27 cellular contexts compared by ENCODE assay signal in the genomic region with DNA sequence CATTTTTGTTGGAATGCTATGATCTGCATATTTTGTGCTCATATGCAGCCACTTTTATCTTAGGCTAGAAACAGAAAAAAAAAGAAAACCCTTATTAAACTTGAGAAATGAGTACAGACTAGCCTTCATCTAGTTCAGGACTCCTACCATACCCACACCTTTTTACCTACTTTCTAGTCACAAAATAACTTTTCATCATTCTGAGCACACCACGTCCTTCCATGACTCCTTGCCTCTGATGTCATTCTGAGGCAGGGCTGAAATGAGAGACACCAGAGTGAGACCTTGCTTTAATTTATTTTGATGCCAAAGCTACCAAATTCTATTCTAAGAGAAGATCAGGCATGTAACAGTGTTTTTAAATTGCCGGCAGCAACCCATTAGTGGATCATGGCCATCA. TPM values are rescaled to one million over a fixed set of nuclear protein-coding genes. Genes with fewer than 3 reads are reported as not detected.
DNase-seq lines count a peak whose midpoint lies in the region; ATAC-seq and TF ChIP-seq lines count a peak whose summit lies in the region.
"Had no signal": no experiment of that assay in that cellular context is flagged by ENCODE, and none has a peak within 500 bp of the region (broad histone marks: within the 10 kb centered on the region; RNA-seq: fewer than 3 reads in every experiment).

No MANE protein-coding gene starts in this region.

- no peak overlapping the region for H3K4me3 ChIP-seq in upper lobe of right lung
- H3K4me3 ChIP-seq: cardiac muscle cell, lower lobe of right lung, neural progenitor cell, psoas muscle had no signal

- H3K27ac ChIP-seq in foreskin keratinocyte (no peak overlapping the region), upper lobe of right lung (no peak overlapping the region)
- H3K27ac ChIP-seq: cardiac muscle cell, lower lobe of right lung, neural progenitor cell, psoas muscle had no signal

- no peak overlapping the region for H3K4me3 Mint-ChIP-seq in activated CD4-positive, alpha-beta T cell treated with anti-CD3 and anti-CD28 coated beads for 36 hours
- H3K4me3 Mint-ChIP-seq in CD14-positive monocyte = no peak overlapping the region
- no peak overlapping the region for H3K4me3 Mint-ChIP-seq in activated T-helper 1 cell treated with anti-CD3 and anti-CD28 coated beads, Interleukin-12 subunit alpha, Interleukin-12 subunit beta, Interleukin-2, Interleukin-4 antibody, amounts not matched to agents 30 ng/mL and 10 ng/mL and 1 ng/mL, durations not matched to agents 14 hours and 24 hours and 36 hours
- no peak overlapping the region for H3K4me3 Mint-ChIP-seq in naive B cell
- H3K4me3 Mint-ChIP-seq: CD8-positive, alpha-beta memory T cell; neural progenitor cell had no signal

- H3K4me1 ChIP-seq in foreskin keratinocyte (no peaks in the 10 kb centered on the region), upper lobe of right lung (peaks cover 5% of the 10 kb centered on the region)
- H3K4me1 ChIP-seq: lower lobe of right lung had no signal

- H3K27me3 ChIP-seq in foreskin keratinocyte (no peaks in the 10 kb centered on the region), upper lobe of right lung (no peaks in the 10 kb centered on the region)
- H3K27me3 ChIP-seq: cardiac muscle cell, neural progenitor cell had no signal

- intact Hi-C loops in activated CD4-positive, alpha-beta T cell treated with anti-CD3 and anti-CD28 coated beads for 36 hours (cut with DNase I, micrococcal nuclease) = no loop called here
- intact Hi-C loops in CD14-positive monocyte (cut with micrococcal nuclease) (no loop called here), upper lobe of right lung (cut with DNase I) (no loop called here)
- intact Hi-C loops in activated T-helper 1 cell treated with anti-CD3 and anti-CD28 coated beads, Interleukin-12 subunit alpha, Interleukin-12 subunit beta, Interleukin-2, Interleukin-4 antibody, amounts not matched to agents 30 ng/mL and 10 ng/mL and 1 ng/mL, durations not matched to agents 14 hours and 24 hours and 36 hours (cut with micrococcal nuclease) = no loop called here

- peaks cover 30% of the 10 kb centered on the region for H3K36me3 Mint-ChIP-seq in activated CD4-positive, alpha-beta T cell treated with anti-CD3 and anti-CD28 coated beads for 36 hours (ENCODE audit: low read depth)
- H3K36me3 Mint-ChIP-seq in CD14-positive monocyte (peaks cover 44 to 57% of the 10 kb centered on the region in 2 donors), naive B cell (peaks cover 16 to 18% of the 10 kb centered on the region in 2 donors)
- H3K36me3 Mint-ChIP-seq in activated T-helper 1 cell treated with anti-CD3 and anti-CD28 coated beads, Interleukin-12 subunit alpha, Interleukin-12 subunit beta, Interleukin-2, Interleukin-4 antibody, amounts not matched to agents 30 ng/mL and 10 ng/mL and 1 ng/mL, durations not matched to agents 14 hours and 24 hours and 36 hours (ENCODE audit: low read depth) = peaks cover 22% of the 10 kb centered on the region

- ATAC-seq in activated CD4-positive, alpha-beta T cell treated with anti-CD3 and anti-CD28 coated beads for 36 hours = peak; percentile 76
- no peak for ATAC-seq in naive B cell (ENCODE audit: low read depth in 2 of 2)
- no peak for ATAC-seq in foreskin keratinocyte
- no peak for ATAC-seq in upper lobe of right lung
- ATAC-seq: psoas muscle, SK-N-SH treated with all-trans-retinoic acid at 6 μM for 48 hours had no signal

- no peak for TF ChIP-seq CTCF in CD14-positive monocyte (IDR thresholded peaks at IDR 0.05)
- no peak for TF ChIP-seq CTCF in foreskin keratinocyte (conservative IDR thresholded peaks at IDR 0.05)
- TF ChIP-seq CTCF in upper lobe of right lung (IDR thresholded peaks at IDR 0.05) = no peak

- peaks cover 10% of the 10 kb centered on the region for H3K4me1 Mint-ChIP-seq in activated CD4-positive, alpha-beta T cell treated with anti-CD3 and anti-CD28 coated beads for 36 hours
- H3K4me1 Mint-ChIP-seq in CD14-positive monocyte = peaks cover 29% of the 10 kb centered on the region
- peaks cover 13% of the 10 kb centered on the region for H3K4me1 Mint-ChIP-seq in activated T-helper 1 cell treated with anti-CD3 and anti-CD28 coated beads, Interleukin-12 subunit alpha, Interleukin-12 subunit beta, Interleukin-2, Interleukin-4 antibody, amounts not matched to agents 30 ng/mL and 10 ng/mL and 1 ng/mL, durations not matched to agents 14 hours and 24 hours and 36 hours (ENCODE audit: low read depth)
- peaks cover 7 to 18% (median 12%) of the 10 kb centered on the region in 3 donors for H3K4me1 Mint-ChIP-seq in naive B cell

- H3K36me3 ChIP-seq in upper lobe of right lung = peaks cover 43% of the 10 kb centered on the region
- H3K36me3 ChIP-seq: neural progenitor cell had no signal

- H3K27ac Mint-ChIP-seq in activated CD4-positive, alpha-beta T cell treated with anti-CD3 and anti-CD28 coated beads for 36 hours = no peak overlapping the region
- H3K27ac Mint-ChIP-seq in CD14-positive monocyte (peak overlapping the region in 5 of 7 donors; percentile 14 to 78 (median 49)), naive B cell (peak overlapping the region in 4 of 6 donors; percentile 6 to 87 (median 45))
- peak overlapping the region; percentile 9 for H3K27ac Mint-ChIP-seq in activated T-helper 1 cell treated with anti-CD3 and anti-CD28 coated beads, Interleukin-12 subunit alpha, Interleukin-12 subunit beta, Interleukin-2, Interleukin-4 antibody, amounts not matched to agents 30 ng/mL and 10 ng/mL and 1 ng/mL, durations not matched to agents 14 hours and 24 hours and 36 hours
- H3K27ac Mint-ChIP-seq: neural progenitor cell had no signal

- no peaks in the 10 kb centered on the region for H3K27me3 Mint-ChIP-seq in activated CD4-positive, alpha-beta T cell treated with anti-CD3 and anti-CD28 coated beads for 36 hours
- H3K27me3 Mint-ChIP-seq in CD14-positive monocyte (ENCODE audit: low read depth in 3 of 3) (peaks cover 0 to 3% (median 1%) of the 10 kb centered on the region in 3 donors), naive B cell (no peaks in the 10 kb centered on the region)
- no peaks in the 10 kb centered on the region for H3K27me3 Mint-ChIP-seq in activated T-helper 1 cell treated with anti-CD3 and anti-CD28 coated beads, Interleukin-12 subunit alpha, Interleukin-12 subunit beta, Interleukin-2, Interleukin-4 antibody, amounts not matched to agents 30 ng/mL and 10 ng/mL and 1 ng/mL, durations not matched to agents 14 hours and 24 hours and 36 hours (ENCODE audit: insufficient read depth)
- H3K27me3 Mint-ChIP-seq: CD8-positive, alpha-beta memory T cell had no signal

- POLR2A ChIA-PET in activated CD4-positive, alpha-beta T cell treated with anti-CD3 and anti-CD28 coated beads for 36 hours (lab: Charles Lee) = interaction anchor here (0.7 kb wide), 1 partner anchor 50 kb away, joined by 7 read pairs; no protein-coding TSS in a partner anchor

- DNase-seq in activated CD4-positive, alpha-beta T cell treated with anti-CD3 and anti-CD28 coated beads for 36 hours = peak; percentile 15
- no peak for DNase-seq in activated CD4-positive, alpha-beta T cell treated with anti-CD3 and anti-CD28 coated beads, Interleukin-2, amount 50 U/mL, for 48 hours
- DNase-seq in CD14-positive monocyte (ENCODE audit: low spot score) (no peak), naive B cell (no peak), foreskin keratinocyte (no peak), upper lobe of right lung (no peak)
- no peak for DNase-seq in activated T-helper 1 cell treated with anti-CD3 and anti-CD28 coated beads, Interleukin-12 subunit alpha, Interleukin-12 subunit beta, Interleukin-2, Interleukin-4 antibody, amounts not matched to agents 30 ng/mL and 10 ng/mL and 1 ng/mL, durations not matched to agents 14 hours and 24 hours and 36 hours (ENCODE audit: low spot score)
- DNase-seq in stimulated activated CD4-positive, alpha-beta T cell treated with anti-CD3 and anti-CD28 coated beads, Interleukin-4, amount 100 ng/mL, for 4 hours = no peak
- DNase-seq: activated effector memory CD4-positive, alpha-beta T cell treated with anti-CD3 and anti-CD28 coated beads, Interleukin-2, amount 50 U/mL, for 16 hours; CD8-positive, alpha-beta memory T cell; DMS153; kidney; lower lobe of right lung; NCI-H1105; NCI-H2029 treated with DMSO at 0.1 percent for 48 hours; NCI-H345; NCI-H774; psoas muscle; stimulated activated CD4-positive, alpha-beta T cell treated with anti-CD3 and anti-CD28 coated beads, Interleukin-15, amount 100 ng/mL, for 24 hours; T-helper 9 cell had no signal

- no peaks in the 10 kb centered on the region for H3K9me3 Mint-ChIP-seq in activated CD4-positive, alpha-beta T cell treated with anti-CD3 and anti-CD28 coated beads for 36 hours (ENCODE audit: low read depth)
- no peaks in the 10 kb centered on the region for H3K9me3 Mint-ChIP-seq in CD14-positive monocyte
- H3K9me3 Mint-ChIP-seq in activated T-helper 1 cell treated with anti-CD3 and anti-CD28 coated beads, Interleukin-12 subunit alpha, Interleukin-12 subunit beta, Interleukin-2, Interleukin-4 antibody, amounts not matched to agents 30 ng/mL and 10 ng/mL and 1 ng/mL, durations not matched to agents 14 hours and 24 hours and 36 hours = no peaks in the 10 kb centered on the region
- no peaks in the 10 kb centered on the region for H3K9me3 Mint-ChIP-seq in naive B cell
- H3K9me3 Mint-ChIP-seq: CD8-positive, alpha-beta memory T cell; neural progenitor cell had no signal

- CTCF ChIA-PET in activated CD4-positive, alpha-beta T cell treated with anti-CD3 and anti-CD28 coated beads for 36 hours (lab: Charles Lee) = no interaction called here

- no peaks in the 10 kb centered on the region for H3K9me3 ChIP-seq in upper lobe of right lung
- H3K9me3 ChIP-seq: lower lobe of right lung, psoas muscle had no signal

RNA-seq across cellular contexts. Expression of gene SNX3, which starts 38.8 kb away (rescaled TPM):
- total RNA-seq in activated CD4-positive, alpha-beta T cell treated with anti-CD3 and anti-CD28 coated beads for 36 hours = 100 to 1,000 TPM in 1 of 2 experiments, 10 to 100 TPM in 1; 77.1 to 112 TPM
- polyA plus RNA-seq in CD14-positive monocyte = 100 to 1,000 TPM; 394 to 441 TPM
- 68.5 and 72.5 TPM in 2 replicates for total RNA-seq in activated T-helper 1 cell treated with anti-CD3 and anti-CD28 coated beads, Interleukin-12 subunit alpha, Interleukin-12 subunit beta, Interleukin-2, Interleukin-4 antibody, amounts not matched to agents 30 ng/mL and 10 ng/mL and 1 ng/mL, durations not matched to agents 14 hours and 24 hours and 36 hours
- 100 to 1,000 TPM; 601 to 963 (median 659) TPM for polyA plus RNA-seq in naive B cell (ENCODE audit: low read depth in 6 of 6)
- total RNA-seq in foreskin keratinocyte = 123 and 125 TPM in 2 replicates
- polyA plus RNA-seq in foreskin keratinocyte = 160 and 173 TPM in 2 replicates
- 179 TPM for total RNA-seq in upper lobe of right lung

RNA-seq across cellular contexts. Expression of gene NR2E1, which starts 56.2 kb away (rescaled TPM):
- total RNA-seq in activated CD4-positive, alpha-beta T cell treated with anti-CD3 and anti-CD28 coated beads for 36 hours = not detected
- not detected for polyA plus RNA-seq in CD14-positive monocyte
- total RNA-seq in activated T-helper 1 cell treated with anti-CD3 and anti-CD28 coated beads, Interleukin-12 subunit alpha, Interleukin-12 subunit beta, Interleukin-2, Interleukin-4 antibody, amounts not matched to agents 30 ng/mL and 10 ng/mL and 1 ng/mL, durations not matched to agents 14 hours and 24 hours and 36 hours = not detected in 2 replicates
- not detected for polyA plus RNA-seq in naive B cell (ENCODE audit: low read depth in 6 of 6)
- total RNA-seq in foreskin keratinocyte = not detected in 2 replicates
- polyA plus RNA-seq in foreskin keratinocyte = not detected in 2 replicates
- total RNA-seq in upper lobe of right lung = not detected
- total RNA-seq: A172; cardiac muscle cell; CD8-positive, alpha-beta memory T cell; fibroblast of lung; IMR-90; kidney; lower lobe of right lung; mucosa of gallbladder; psoas muscle had no signal
- polyA plus RNA-seq: cardiac muscle cell; CD8-positive, alpha-beta memory T cell; fibroblast of lung; IMR-90 had no signal
